Comparison of ENCODE assay signal across 8 cellular contexts in genomic region chr17:14205992-14206461, GRCh38. TPM values are rescaled to one million over a fixed set of nuclear protein-coding genes. Genes with fewer than 3 reads are reported as not detected.
DNase-seq lines count a peak whose midpoint lies in the region; ATAC-seq lines count a peak whose summit lies in the region.

No MANE protein-coding gene starts in this region.

- no peaks in the 10 kb centered on the region for H3K9me3 Mint-ChIP-seq in activated naive CD4-positive, alpha-beta T cell treated with anti-CD3 and anti-CD28 coated beads, Interleukin-2, amount 10 ng/mL, durations not matched to agents 7 days and 5 days
- H3K9me3 Mint-ChIP-seq in naive thymus-derived CD4-positive, alpha-beta T cell: peaks cover 0 to 2% (median 0%) of the 10 kb centered on the region in 11 donors

- intact Hi-C loops in Right ventricle myocardium inferior (cut with DNase I) (loop anchor here (5.0 kb wide), 2 partner anchors 139 to 609 kb away; partner anchors contain the start of gene COX10), cardiac septum (cut with DNase I) (loop anchor here (10.0 kb wide), 2 partner anchors 89 to 601 kb away; partner anchors contain the start of gene HS3ST3A1)
- intact Hi-C loops in naive thymus-derived CD4-positive, alpha-beta T cell (cut with micrococcal nuclease): loop anchor here in 1 of 2 donors (10.0 kb wide), 2 partner anchors 51 to 611 kb away; no protein-coding TSS in a partner anchor

- no peak overlapping the region for H3K9ac ChIP-seq in mesendoderm (ENCODE audit: low read length)

- H4K8ac ChIP-seq in mesendoderm (ENCODE audit: low read depth, low read length): no peak overlapping the region

- H3K36me3 ChIP-seq in naive thymus-derived CD4-positive, alpha-beta T cell (ENCODE audit: control insufficient read depth in 2 of 3, insufficient read depth in 3 of 3, low read length in 3 of 3): peaks cover 0 to 19% (median 0%) of the 10 kb centered on the region in 3 experiments
- H3K36me3 ChIP-seq in mesendoderm (ENCODE audit: control insufficient read depth, insufficient read depth, low read length): no peaks in the 10 kb centered on the region

- no peaks in the 10 kb centered on the region for H3K9me3 ChIP-seq in naive thymus-derived CD4-positive, alpha-beta T cell (ENCODE audit: control insufficient read depth in 2 of 3, low read length in 3 of 3)

- no peak overlapping the region for H4K5ac ChIP-seq in mesendoderm (ENCODE audit: low read length)

- POLR2A ChIA-PET in naive thymus-derived CD4-positive, alpha-beta T cell (lab: Charles Lee): interaction anchor here (0.6 to 4.8 kb wide), 5 partner anchors 8 to 96 kb away, joined by 3 to 41 read pairs (median 4); partner anchors contain the start of gene HS3ST3B1

- H2BK120ac ChIP-seq in mesendoderm (ENCODE audit: low read depth, low read length): no peak overlapping the region

- no peak overlapping the region for H3K56ac ChIP-seq in mesendoderm (ENCODE audit: low read length)

- CTCF ChIA-PET in activated naive CD4-positive, alpha-beta T cell treated with anti-CD3 and anti-CD28 coated beads, Interleukin-2, amount 10 ng/mL, durations not matched to agents 7 days and 5 days (lab: Charles Lee): interaction anchor here (1.1 kb wide), 1 partner anchor 95 kb away, joined by 3 read pairs; the partner anchor contains the start of gene HS3ST3B1
- CTCF ChIA-PET in naive thymus-derived CD4-positive, alpha-beta T cell (lab: Charles Lee): interaction anchor here (0.8 kb wide), 1 partner anchor 127 kb away, joined by 3 read pairs; no protein-coding TSS in a partner anchor

- peaks cover 54% of the 10 kb centered on the region in 2 donors for H3K4me1 ChIP-seq in naive thymus-derived CD4-positive, alpha-beta T cell (ENCODE audit: control insufficient read depth in 2 of 2, insufficient read depth in 2 of 2, low read length in 2 of 2)
- no peaks in the 10 kb centered on the region for H3K4me1 ChIP-seq in mesendoderm (ENCODE audit: control insufficient read depth, low read depth, low read length)

- no peaks in the 10 kb centered on the region for H3K79me2 ChIP-seq in mesendoderm (ENCODE audit: control insufficient read depth, insufficient read depth, low read length)

- peaks cover 48% of the 10 kb centered on the region for H3K36me3 Mint-ChIP-seq in activated naive CD4-positive, alpha-beta T cell treated with anti-CD3 and anti-CD28 coated beads, Interleukin-2, amount 10 ng/mL, durations not matched to agents 7 days and 5 days
- H3K36me3 Mint-ChIP-seq in naive thymus-derived CD4-positive, alpha-beta T cell: peaks cover 11 to 45% (median 19%) of the 10 kb centered on the region in 5 donors

- no peak overlapping the region for H3K4me3 ChIP-seq in naive thymus-derived CD4-positive, alpha-beta T cell (ENCODE audit: low read length)
- H3K4me3 ChIP-seq in mesendoderm (ENCODE audit: low read length): no peak overlapping the region

- no peak overlapping the region for H3K27ac ChIP-seq in naive thymus-derived CD4-positive, alpha-beta T cell (ENCODE audit: low read depth, low read length)
- H3K27ac ChIP-seq in mesendoderm (ENCODE audit: low read depth, low read length): no peak overlapping the region

- H2AK5ac ChIP-seq in mesendoderm (ENCODE audit: low read length): no peak overlapping the region

- no peak overlapping the region for H3K23ac ChIP-seq in mesendoderm (ENCODE audit: low read length)

- H3K27ac Mint-ChIP-seq in activated naive CD4-positive, alpha-beta T cell treated with anti-CD3 and anti-CD28 coated beads, Interleukin-2, amount 10 ng/mL, durations not matched to agents 7 days and 5 days: peak overlapping the region; percentile 100
- H3K27ac Mint-ChIP-seq in naive thymus-derived CD4-positive, alpha-beta T cell: peak overlapping the region in 8 of 9 donors; percentile 69 to 96 (median 93)

- H3K27me3 ChIP-seq in naive thymus-derived CD4-positive, alpha-beta T cell (ENCODE audit: control insufficient read depth in 2 of 2, insufficient read depth in 2 of 2, low read length in 2 of 2): no peaks in the 10 kb centered on the region
- H3K27me3 ChIP-seq in mesendoderm (ENCODE audit: insufficient read depth, low read length, poor library complexity): no peaks in the 10 kb centered on the region

- H3K4me3 Mint-ChIP-seq in activated naive CD4-positive, alpha-beta T cell treated with anti-CD3 and anti-CD28 coated beads, Interleukin-2, amount 10 ng/mL, durations not matched to agents 7 days and 5 days: no peak overlapping the region
- peak overlapping the region in 8 of 10 donors; percentile 35 to 72 (median 64) for H3K4me3 Mint-ChIP-seq in naive thymus-derived CD4-positive, alpha-beta T cell

- H3K4ac ChIP-seq in mesendoderm (ENCODE audit: low read depth, low read length): no peak overlapping the region

- H2BK15ac ChIP-seq in mesendoderm (replicated peaks; ENCODE audit: low read depth): no peak overlapping the region

- no peak overlapping the region for H3K18ac ChIP-seq in mesendoderm (ENCODE audit: low read length)

- peaks cover 66% of the 10 kb centered on the region for H3K4me1 Mint-ChIP-seq in activated naive CD4-positive, alpha-beta T cell treated with anti-CD3 and anti-CD28 coated beads, Interleukin-2, amount 10 ng/mL, durations not matched to agents 7 days and 5 days
- H3K4me1 Mint-ChIP-seq in naive thymus-derived CD4-positive, alpha-beta T cell: peaks cover 56 to 78% (median 64%) of the 10 kb centered on the region in 7 donors

- ATAC-seq in Right ventricle myocardium inferior (peak; percentile 96), HG02571 (IDR thresholded peaks at IDR 0.05; ENCODE audit: unreplicated experiment) (no peak)
- ATAC-seq in naive thymus-derived CD4-positive, alpha-beta T cell: peak; percentile 35

- no peaks in the 10 kb centered on the region for H3K79me1 ChIP-seq in mesendoderm (ENCODE audit: low read length)

- peak; percentile 89 for DNase-seq in Right ventricle myocardium inferior (ENCODE audit: missing footprints)
- no peak for DNase-seq in cardiac septum (ENCODE audit: low spot score)
- peak; percentile 77 for DNase-seq in activated naive CD4-positive, alpha-beta T cell treated with anti-CD3 and anti-CD28 coated beads, Interleukin-2, amount 10 ng/mL, durations not matched to agents 7 days and 5 days
- peak in 3 of 9 donors; percentile 81 to 86 (median 84) for DNase-seq in naive thymus-derived CD4-positive, alpha-beta T cell
- peak; percentile 54 for DNase-seq in ureter (ENCODE audit: low spot score)
- no peak for DNase-seq in NCI-H2227 treated with DMSO at 0.1 percent for 48 hours (lab: John Stamatoyannopoulos, UW)
- no peak for DNase-seq in mesendoderm

- no peak overlapping the region for H3K4me2 ChIP-seq in mesendoderm (ENCODE audit: low read length)

- no CpG with 5 or more reads among the region's 13 CpGs for WGBS in mesendoderm (ENCODE audit: extremely low coverage, insufficient coverage, low lambda C conversion rate)

- H2BK5ac ChIP-seq in mesendoderm (ENCODE audit: low read length): no peak overlapping the region

- no peaks in the 10 kb centered on the region for H3K27me3 Mint-ChIP-seq in activated naive CD4-positive, alpha-beta T cell treated with anti-CD3 and anti-CD28 coated beads, Interleukin-2, amount 10 ng/mL, durations not matched to agents 7 days and 5 days
- no peaks in the 10 kb centered on the region for H3K27me3 Mint-ChIP-seq in naive thymus-derived CD4-positive, alpha-beta T cell

RNA-seq across cellular contexts. Expression of gene CDRT15, which starts 30.6 kb away (rescaled TPM):
- total RNA-seq in Right ventricle myocardium inferior: not detected
- not detected for total RNA-seq in cardiac septum
- not detected for total RNA-seq in naive thymus-derived CD4-positive, alpha-beta T cell
- polyA plus RNA-seq in naive thymus-derived CD4-positive, alpha-beta T cell: under 1 TPM in 1 of 2 donors, not detected in 1; 0.98 TPM
- total RNA-seq in ureter: not detected
- polyA plus RNA-seq in mesendoderm (2013, experiment 1 of 2): not detected
- not detected for polyA plus RNA-seq in mesendoderm (2013, experiment 2 of 2)

Comparison
In these comparisons a context has a peak if more than half of its experiments do, and no peak if none do; other contexts are left out.
1. DNase-seq: peak in Right ventricle myocardium inferior (single experiment), activated naive CD4-positive, alpha-beta T cell treated with anti-CD3 and anti-CD28 coated beads, Interleukin-2, amount 10 ng/mL, durations not matched to agents 7 days and 5 days (single experiment) and ureter (single experiment); none in cardiac septum (single experiment), NCI-H2227 treated with DMSO at 0.1 percent for 48 hours (single experiment) and mesendoderm (single experiment).